ENCODE assay signal across 20 cellular contexts in genomic region chr14:86450075-86450474, GRCh38.
DNase-seq lines count a peak whose midpoint lies in the region; ATAC-seq lines count a peak whose summit lies in the region.
"Had no signal": no experiment of that assay in that cellular context is flagged by ENCODE, and none has a peak within 500 bp of the region (broad histone marks: within the 10 kb centered on the region; RNA-seq: fewer than 3 reads in every experiment).

No MANE protein-coding gene starts in this region.

- H3K27ac Mint-ChIP-seq in activated T-helper 1 cell treated with anti-CD3 and anti-CD28 coated beads, Interleukin-12 subunit alpha, Interleukin-12 subunit beta, Interleukin-2, Interleukin-4 antibody, amounts not matched to agents 30 ng/mL and 10 ng/mL and 1 ng/mL, durations not matched to agents 14 hours and 24 hours and 36 hours, result no peak overlapping the region
- H3K27ac Mint-ChIP-seq: GM23338, T-cell had no signal

- ATAC-seq in GM19455 (IDR thresholded peaks at IDR 0.05; ENCODE audit: unreplicated experiment), result no peak
- ATAC-seq: GM12878, GM23338, HCT116, HepG2, T-cell had no signal

- H3K9me3 Mint-ChIP-seq in activated T-helper 1 cell treated with anti-CD3 and anti-CD28 coated beads, Interleukin-12 subunit alpha, Interleukin-12 subunit beta, Interleukin-2, Interleukin-4 antibody, amounts not matched to agents 30 ng/mL and 10 ng/mL and 1 ng/mL, durations not matched to agents 14 hours and 24 hours and 36 hours, result no peaks in the 10 kb centered on the region
- H3K9me3 Mint-ChIP-seq: GM23338, T-cell had no signal

- H3K4me1 Mint-ChIP-seq in activated T-helper 1 cell treated with anti-CD3 and anti-CD28 coated beads, Interleukin-12 subunit alpha, Interleukin-12 subunit beta, Interleukin-2, Interleukin-4 antibody, amounts not matched to agents 30 ng/mL and 10 ng/mL and 1 ng/mL, durations not matched to agents 14 hours and 24 hours and 36 hours (ENCODE audit: low read depth), result no peaks in the 10 kb centered on the region
- H3K4me1 Mint-ChIP-seq: GM23338, T-cell had no signal

- H3K27me3 Mint-ChIP-seq in activated T-helper 1 cell treated with anti-CD3 and anti-CD28 coated beads, Interleukin-12 subunit alpha, Interleukin-12 subunit beta, Interleukin-2, Interleukin-4 antibody, amounts not matched to agents 30 ng/mL and 10 ng/mL and 1 ng/mL, durations not matched to agents 14 hours and 24 hours and 36 hours (ENCODE audit: insufficient read depth), result no peaks in the 10 kb centered on the region
- H3K27me3 Mint-ChIP-seq: T-cell had no signal

- H3K36me3 Mint-ChIP-seq in activated T-helper 1 cell treated with anti-CD3 and anti-CD28 coated beads, Interleukin-12 subunit alpha, Interleukin-12 subunit beta, Interleukin-2, Interleukin-4 antibody, amounts not matched to agents 30 ng/mL and 10 ng/mL and 1 ng/mL, durations not matched to agents 14 hours and 24 hours and 36 hours (ENCODE audit: low read depth), result no peaks in the 10 kb centered on the region
- H3K36me3 Mint-ChIP-seq: T-cell had no signal

- no peak overlapping the region for H3K4me3 Mint-ChIP-seq in activated T-helper 1 cell treated with anti-CD3 and anti-CD28 coated beads, Interleukin-12 subunit alpha, Interleukin-12 subunit beta, Interleukin-2, Interleukin-4 antibody, amounts not matched to agents 30 ng/mL and 10 ng/mL and 1 ng/mL, durations not matched to agents 14 hours and 24 hours and 36 hours
- H3K4me3 Mint-ChIP-seq: GM23338, T-cell had no signal

- peak; percentile 4 for DNase-seq in AG08395 (ENCODE audit: low spot score)
- DNase-seq in EH (ENCODE audit: low read depth), result peak; percentile 9
- peak; percentile 32 for DNase-seq in NCI-H69 (lab: John Stamatoyannopoulos, UW)
- DNase-seq in fibroblast of the conjunctiva (ENCODE audit: low read depth), result peak; percentile 12
- no peak for DNase-seq in activated naive CD4-positive, alpha-beta T cell treated with anti-CD3 and anti-CD28 coated beads, Interleukin-2, amount 50 U/mL, for 16 hours
- no peak for DNase-seq in activated T-helper 1 cell treated with anti-CD3 and anti-CD28 coated beads, Interleukin-12 subunit alpha, Interleukin-12 subunit beta, Interleukin-2, Interleukin-4 antibody, amounts not matched to agents 30 ng/mL and 10 ng/mL and 1 ng/mL, durations not matched to agents 14 hours and 24 hours and 36 hours (ENCODE audit: low spot score)
- DNase-seq in mesenteric fat pad (ENCODE audit: low spot score), result no peak
- DNase-seq: GDM1; KG1; NCI-H1930; NCI-H345; NCI-H526 treated with DMSO at 0.1 percent for 48 hours; NK-92 treated with Interleukin-12 subunit alpha and Interleukin-12 subunit beta, amount 100 ng/mL, for 24 hours; Right ventricle myocardium superior; T-cell had no signal

- intact Hi-C loops in activated T-helper 1 cell treated with anti-CD3 and anti-CD28 coated beads, Interleukin-12 subunit alpha, Interleukin-12 subunit beta, Interleukin-2, Interleukin-4 antibody, amounts not matched to agents 30 ng/mL and 10 ng/mL and 1 ng/mL, durations not matched to agents 14 hours and 24 hours and 36 hours (cut with micrococcal nuclease), result no loop called here

Comparison
In these comparisons a context has a peak if more than half of its experiments do, and no peak if none do; other contexts are left out.
1. DNase-seq: peak in AG08395 (single experiment), EH (single experiment), NCI-H69 (single experiment) and fibroblast of the conjunctiva (single experiment); none in activated naive CD4-positive, alpha-beta T cell treated with anti-CD3 and anti-CD28 coated beads, Interleukin-2, amount 50 U/mL, for 16 hours (single experiment), activated T-helper 1 cell treated with anti-CD3 and anti-CD28 coated beads, Interleukin-12 subunit alpha, Interleukin-12 subunit beta, Interleukin-2, Interleukin-4 antibody, amounts not matched to agents 30 ng/mL and 10 ng/mL and 1 ng/mL, durations not matched to agents 14 hours and 24 hours and 36 hours (single experiment) and mesenteric fat pad (single experiment).